9 cellular contexts compared by ENCODE assay signal in genomic region chr12:57452937-57453509, GRCh38. TPM values are rescaled to one million over a fixed set of nuclear protein-coding genes. Genes with fewer than 3 reads are reported as not detected.
A peak's percentile ranks its signal among the peaks of the same experiment; 100 is the strongest.
DNase-seq lines count a peak whose midpoint lies in the region; ATAC-seq and TF ChIP-seq lines count a peak whose summit lies in the region.
"Had no signal": no experiment of that assay in that cellular context is flagged by ENCODE, and none has a peak within 500 bp of the region (broad histone marks: within the 10 kb centered on the region; RNA-seq: fewer than 3 reads in every experiment).

No MANE protein-coding gene starts in this region.

- no peaks in the 10 kb centered on the region for H3K36me3 ChIP-seq in ovary

- H3K27me3 ChIP-seq in ovary = no peaks in the 10 kb centered on the region

- H3K4me3 ChIP-seq in ovary = no peak overlapping the region

- H3K27ac Mint-ChIP-seq in activated naive CD4-positive, alpha-beta T cell treated with anti-CD3 and anti-CD28 coated beads, Interleukin-2, amount 10 ng/mL, durations not matched to agents 7 days and 5 days = no peak overlapping the region
- H3K27ac Mint-ChIP-seq: CD4-positive, alpha-beta memory T cell had no signal

- peak; percentile 86 to 88 (median 87) for TF ChIP-seq CTCF in ovary (IDR thresholded peaks at IDR 0.05)

- no peaks in the 10 kb centered on the region for H3K9me3 Mint-ChIP-seq in activated naive CD4-positive, alpha-beta T cell treated with anti-CD3 and anti-CD28 coated beads, Interleukin-2, amount 10 ng/mL, durations not matched to agents 7 days and 5 days
- H3K9me3 Mint-ChIP-seq: CD4-positive, alpha-beta memory T cell had no signal

- TF ChIP-seq POLR2A in ovary (IDR thresholded peaks at IDR 0.05) = no peak

- H3K4me3 Mint-ChIP-seq in activated naive CD4-positive, alpha-beta T cell treated with anti-CD3 and anti-CD28 coated beads, Interleukin-2, amount 10 ng/mL, durations not matched to agents 7 days and 5 days = no peak overlapping the region
- H3K4me3 Mint-ChIP-seq: CD4-positive, alpha-beta memory T cell had no signal

- intact Hi-C loops in Right ventricle myocardium inferior (cut with DNase I) = loop anchor here (1.0 to 10.0 kb wide), 4 partner anchors 146 to 241 kb away; no protein-coding TSS in a partner anchor
- intact Hi-C loops in ovary (cut with DNase I) = loop anchor here (5.0 to 10.0 kb wide), 4 partner anchors 146 to 191 kb away; no protein-coding TSS in a partner anchor

- peaks cover 48% of the 10 kb centered on the region for H3K27me3 Mint-ChIP-seq in activated naive CD4-positive, alpha-beta T cell treated with anti-CD3 and anti-CD28 coated beads, Interleukin-2, amount 10 ng/mL, durations not matched to agents 7 days and 5 days

- WGBS in ovary, 3 donors = 15 to 19% (median 17%) methylated on average over 7 of the region's 7 CpGs

- peaks cover 18% of the 10 kb centered on the region for H3K4me1 Mint-ChIP-seq in activated naive CD4-positive, alpha-beta T cell treated with anti-CD3 and anti-CD28 coated beads, Interleukin-2, amount 10 ng/mL, durations not matched to agents 7 days and 5 days

- no peaks in the 10 kb centered on the region for H3K36me3 Mint-ChIP-seq in activated naive CD4-positive, alpha-beta T cell treated with anti-CD3 and anti-CD28 coated beads, Interleukin-2, amount 10 ng/mL, durations not matched to agents 7 days and 5 days
- H3K36me3 Mint-ChIP-seq: CD4-positive, alpha-beta memory T cell had no signal

- ATAC-seq in HG03469 (IDR thresholded peaks at IDR 0.05; ENCODE audit: unreplicated experiment) = peak; percentile 59
- peak; percentile 83 for ATAC-seq in Right ventricle myocardium inferior
- ATAC-seq in HG03520 (IDR thresholded peaks at IDR 0.05; ENCODE audit: unreplicated experiment) = no peak

- H3K27ac ChIP-seq in ovary = no peak overlapping the region

- DNase-seq in NCI-H1436 (lab: John Stamatoyannopoulos, UW) = peak; percentile 62
- no peak for DNase-seq in NCI-H1436 treated with DMSO at 0.1 percent for 48 hours (lab: John Stamatoyannopoulos, UW)
- peak; percentile 23 for DNase-seq in NOMO-1 treated with dmso at 0.1 percent for 144 hours (lab: John Stamatoyannopoulos, UW; ENCODE audit: unreplicated experiment)
- peak; percentile 74 for DNase-seq in activated naive CD4-positive, alpha-beta T cell treated with anti-CD3 and anti-CD28 coated beads, Interleukin-2, amount 10 ng/mL, durations not matched to agents 7 days and 5 days
- DNase-seq in Right ventricle myocardium inferior (ENCODE audit: missing footprints) = peak; percentile 88
- DNase-seq in ovary = peak; percentile 59 to 85 (median 83)

- H3K9me3 ChIP-seq in ovary = no peaks in the 10 kb centered on the region

- CTCF ChIA-PET in activated naive CD4-positive, alpha-beta T cell treated with anti-CD3 and anti-CD28 coated beads, Interleukin-2, amount 10 ng/mL, durations not matched to agents 7 days and 5 days (lab: Charles Lee) = interaction anchor here (0.6 to 7.1 kb wide), 35 partner anchors 8 to 267 kb away, joined by 3 to 90 read pairs (median 4); partner anchors contain the start of genes INHBC, NXPH4 and STAC3

- no peak for TF ChIP-seq EP300 in ovary (IDR thresholded peaks at IDR 0.05)

- H3K4me1 ChIP-seq in ovary (ENCODE audit: insufficient read depth) = no peaks in the 10 kb centered on the region

RNA-seq across cellular contexts. Expression of gene INHBE, which starts 2.1 kb away (rescaled TPM):
- total RNA-seq in Right ventricle myocardium inferior (not detected), ovary (not detected)
- polyA plus RNA-seq in ovary = not detected
- total RNA-seq: CD4-positive, alpha-beta memory T cell had no signal
- polyA plus RNA-seq: CD4-positive, alpha-beta memory T cell had no signal

RNA-seq across cellular contexts. Expression of gene GLI1, which starts 6.6 kb away (rescaled TPM):
- total RNA-seq in Right ventricle myocardium inferior (0.92 TPM), ovary (1 to 10 TPM in 2 of 7 donors, under 1 TPM in 4, not detected in 1; 0.48 to 4.1 (median 0.74) TPM)
- polyA plus RNA-seq in ovary = 1 to 10 TPM; 2.2 to 4.1 TPM
- polyA plus RNA-seq: CD4-positive, alpha-beta memory T cell had no signal

RNA-seq across cellular contexts. Expression of gene INHBC, which starts 18.4 kb away (rescaled TPM):
- total RNA-seq in Right ventricle myocardium inferior = not detected
- total RNA-seq in ovary = under 1 TPM in 2 of 7 donors, not detected in 5; 0.12 to 0.27 TPM
- under 1 TPM; 0.07 to 0.12 TPM for polyA plus RNA-seq in ovary
- total RNA-seq: CD4-positive, alpha-beta memory T cell had no signal
- polyA plus RNA-seq: CD4-positive, alpha-beta memory T cell had no signal

RNA-seq across cellular contexts. Expression of gene R3HDM2, which starts 22.2 kb away (rescaled TPM):
- total RNA-seq in Right ventricle myocardium inferior (56.7 TPM), ovary (10 to 100 TPM; 24.3 to 81.4 (median 65.6) TPM)
- polyA plus RNA-seq in ovary = 10 to 100 TPM; 33.5 to 66.9 TPM

RNA-seq across cellular contexts. Expression of gene ARHGAP9, which starts 26.6 kb away (rescaled TPM):
- total RNA-seq in Right ventricle myocardium inferior (6.4 TPM), ovary (1 to 10 TPM; 2.7 to 8.0 (median 4.2) TPM)
- 1 to 10 TPM; 2.6 to 9.5 TPM for polyA plus RNA-seq in ovary
